In the genomic region with DNA sequence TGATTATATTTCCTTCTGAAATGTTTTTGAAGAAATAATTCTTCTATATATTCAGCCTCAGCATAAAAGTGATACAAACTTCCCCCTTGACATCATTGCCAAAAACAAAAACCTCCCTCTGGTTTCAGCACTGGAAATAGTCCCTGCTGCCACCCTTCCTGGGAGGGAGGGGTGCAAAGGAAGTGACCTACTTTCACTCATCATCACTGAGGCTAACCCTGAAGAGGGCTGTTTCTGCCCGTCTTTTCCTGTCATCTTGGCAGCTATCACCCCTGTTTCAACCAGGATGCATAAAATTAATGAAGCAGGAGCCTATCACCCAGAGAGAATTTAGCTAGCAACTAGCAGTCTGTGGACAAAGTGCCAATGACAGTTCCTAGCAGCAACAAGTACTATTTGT, we compare ENCODE assay signal across 10 cellular contexts.
DNase-seq lines count a peak whose midpoint lies in the region; ATAC-seq lines count a peak whose summit lies in the region.
"Had no signal": no experiment of that assay in that cellular context is flagged by ENCODE, and none has a peak within 500 bp of the region (broad histone marks: within the 10 kb centered on the region; RNA-seq: fewer than 3 reads in every experiment).

No MANE protein-coding gene starts in this region.

- H3K9me3 Mint-ChIP-seq in stimulated activated naive CD8-positive, alpha-beta T cell treated with anti-CD3 and anti-CD28 coated beads, Interleukin-15, amount 100 ng/mL, for 72 hours, result no peaks in the 10 kb centered on the region

- H3K27ac Mint-ChIP-seq in stimulated activated naive CD8-positive, alpha-beta T cell treated with anti-CD3 and anti-CD28 coated beads, Interleukin-15, amount 100 ng/mL, for 72 hours, result no peak overlapping the region

- H3K27me3 Mint-ChIP-seq in stimulated activated naive CD8-positive, alpha-beta T cell treated with anti-CD3 and anti-CD28 coated beads, Interleukin-15, amount 100 ng/mL, for 72 hours, result no peaks in the 10 kb centered on the region

- peak; percentile 59 for DNase-seq in activated CD8-positive, alpha-beta memory T cell treated with anti-CD3 and anti-CD28 coated beads for 24 hours
- DNase-seq in activated CD8-positive, alpha-beta memory T cell treated with anti-CD3 and anti-CD28 coated beads, Interleukin-2, amount 50 U/mL, for 48 hours, result no peak
- peak; percentile 40 to 41 for DNase-seq in activated T-cell treated with anti-CD3 and anti-CD28 coated beads, Interleukin-2, amount 50 U/mL, for 48 hours
- DNase-seq in myocyte (ENCODE audit: low read depth) (peak; percentile 39), NCI-H2107 (lab: John Stamatoyannopoulos, UW) (no peak), HUDEP-2 (lab: John Stamatoyannopoulos, UW; ENCODE audit: unreplicated experiment in 76 of 76) (no peak), OCI-M1 (lab: John Stamatoyannopoulos, UW) (no peak)
- peak; percentile 5 to 41 for DNase-seq in stimulated activated naive CD8-positive, alpha-beta T cell treated with anti-CD3 and anti-CD28 coated beads, Interleukin-15, amount 100 ng/mL, for 72 hours
- DNase-seq: colonic mucosa, trophoblast cell had no signal

- peaks cover 7% of the 10 kb centered on the region for H3K4me1 Mint-ChIP-seq in stimulated activated naive CD8-positive, alpha-beta T cell treated with anti-CD3 and anti-CD28 coated beads, Interleukin-15, amount 100 ng/mL, for 72 hours

- peak; percentile 97 for ATAC-seq in stimulated activated naive CD8-positive, alpha-beta T cell treated with anti-CD3 and anti-CD28 coated beads, Interleukin-15, amount 100 ng/mL, for 72 hours

- peak overlapping the region in 1 of 2 donors; percentile 25 for H3K4me3 Mint-ChIP-seq in stimulated activated naive CD8-positive, alpha-beta T cell treated with anti-CD3 and anti-CD28 coated beads, Interleukin-15, amount 100 ng/mL, for 72 hours

Comparison
In these comparisons a context has a peak if more than half of its experiments do, and no peak if none do; other contexts are left out.
1. DNase-seq: peak in activated CD8-positive, alpha-beta memory T cell treated with anti-CD3 and anti-CD28 coated beads for 24 hours (single experiment), activated T-cell treated with anti-CD3 and anti-CD28 coated beads, Interleukin-2, amount 50 U/mL, for 48 hours (2 of 2), myocyte (single experiment) and stimulated activated naive CD8-positive, alpha-beta T cell treated with anti-CD3 and anti-CD28 coated beads, Interleukin-15, amount 100 ng/mL, for 72 hours (2 of 2); none in activated CD8-positive, alpha-beta memory T cell treated with anti-CD3 and anti-CD28 coated beads, Interleukin-2, amount 50 U/mL, for 48 hours (single experiment), NCI-H2107 (single experiment), HUDEP-2 (0 of 76) and OCI-M1 (single experiment).